In genomic region chrX:23953908-23954269, GRCh38 we compare ENCODE assay signal across 1 cellular context.
TF ChIP-seq lines count a peak whose summit lies in the region.

No MANE protein-coding gene starts in this region.

TF ChIP-seq in HEK293, 187 proteins besides CTCF, POLR2A, EP300 and RAD21 (continued from another document):
- peak; percentile 61 for TF ChIP-seq PRDM10 (tag by site-specific recombination; IDR thresholded peaks at IDR 0.05)
- TF ChIP-seq ZNF341 (tag by site-specific recombination; IDR thresholded peaks at IDR 0.05; ENCODE audit: low read depth) = 0 out of 2 replicates have a peak, but pooled peaks have one; percentile 10
